Comparison of ENCODE assay signal across 29 cellular contexts in genomic region chr9:137949260-137949659, GRCh38.
"Had no signal": no experiment of that assay in that cellular context is flagged by ENCODE, and none has a peak within 500 bp of the region (broad histone marks: within the 10 kb centered on the region; RNA-seq: fewer than 3 reads in every experiment).

No MANE protein-coding gene starts in this region.

- H3K27ac Mint-ChIP-seq: activated CD8-positive, alpha-beta memory T cell treated with anti-CD3 and anti-CD28 coated beads, Interleukin-2, amount 10 ng/mL, durations not matched to agents 7 days and 5 days; activated naive CD4-positive, alpha-beta T cell treated with anti-CD3 and anti-CD28 coated beads, Interleukin-2, amount 50 U/mL, for 72 hours; activated naive CD8-positive, alpha-beta T cell treated with anti-CD3 and anti-CD28 coated beads, Interleukin-2, amount 50 U/mL, for 24 hours; activated T-cell treated with anti-CD3 and anti-CD28 coated beads, Interleukin-2, amount 50 U/mL, for 24 hours; activated T-helper 1 cell treated with anti-CD3 and anti-CD28 coated beads, Interleukin-12 subunit alpha, Interleukin-12 subunit beta, Interleukin-2, Interleukin-4 antibody, amounts not matched to agents 30 ng/mL and 10 ng/mL and 1 ng/mL, durations not matched to agents 14 hours and 24 hours and 36 hours; T-helper 1 cell treated with Interleukin-12 subunit alpha and Interleukin-12 subunit beta and Interleukin-4 antibody, amounts not matched to agents 30 μg/mL and 1 μg/mL, for 36 hours had no signal

- H3K4me3 ChIP-seq: ascending aorta, body of pancreas, Peyer's patch, SJCRH30 had no signal

- H3K27me3 Mint-ChIP-seq: activated CD8-positive, alpha-beta memory T cell treated with anti-CD3 and anti-CD28 coated beads, Interleukin-2, amount 10 ng/mL, durations not matched to agents 7 days and 5 days; activated T-cell treated with anti-CD3 and anti-CD28 coated beads, Interleukin-2, amount 50 U/mL, for 24 hours had no signal

- H3K4me1 ChIP-seq: ascending aorta, body of pancreas, Peyer's patch, SJCRH30 had no signal

- H3K4me3 Mint-ChIP-seq: activated CD8-positive, alpha-beta memory T cell treated with anti-CD3 and anti-CD28 coated beads, Interleukin-2, amount 10 ng/mL, durations not matched to agents 7 days and 5 days; activated naive CD8-positive, alpha-beta T cell treated with anti-CD3 and anti-CD28 coated beads, Interleukin-2, amount 50 U/mL, for 24 hours; activated T-cell treated with anti-CD3 and anti-CD28 coated beads, Interleukin-2, amount 50 U/mL, for 24 hours; activated T-helper 1 cell treated with anti-CD3 and anti-CD28 coated beads, Interleukin-12 subunit alpha, Interleukin-12 subunit beta, Interleukin-2, Interleukin-4 antibody, amounts not matched to agents 30 ng/mL and 10 ng/mL and 1 ng/mL, durations not matched to agents 14 hours and 24 hours and 36 hours; central memory CD8-positive, alpha-beta T cell; T-helper 1 cell treated with Interleukin-12 subunit alpha and Interleukin-12 subunit beta and Interleukin-4 antibody, amounts not matched to agents 30 μg/mL and 1 μg/mL, for 36 hours had no signal

- H3K9me3 Mint-ChIP-seq: central memory CD8-positive, alpha-beta T cell had no signal

- H3K9me3 ChIP-seq: ascending aorta had no signal

- ATAC-seq: activated CD8-positive, alpha-beta memory T cell treated with anti-CD3 and anti-CD28 coated beads, Interleukin-2, amount 10 ng/mL, durations not matched to agents 7 days and 5 days; activated naive CD4-positive, alpha-beta T cell treated with anti-CD3 and anti-CD28 coated beads, Interleukin-2, amount 50 U/mL, for 72 hours; activated naive CD8-positive, alpha-beta T cell treated with anti-CD3 and anti-CD28 coated beads, Interleukin-2, amount 50 U/mL, for 24 hours; body of pancreas; SK-N-SH treated with all-trans-retinoic acid at 6 μM for 48 hours had no signal

- H3K36me3 ChIP-seq: ascending aorta, Peyer's patch, SJCRH30 had no signal

- H3K27ac ChIP-seq: ascending aorta, body of pancreas, Peyer's patch, RWPE1, SJCRH30 had no signal

- H3K4me1 Mint-ChIP-seq: activated CD8-positive, alpha-beta memory T cell treated with anti-CD3 and anti-CD28 coated beads, Interleukin-2, amount 10 ng/mL, durations not matched to agents 7 days and 5 days; activated naive CD8-positive, alpha-beta T cell treated with anti-CD3 and anti-CD28 coated beads, Interleukin-2, amount 50 U/mL, for 24 hours; central memory CD8-positive, alpha-beta T cell had no signal

- H3K27me3 ChIP-seq: ascending aorta, body of pancreas, Peyer's patch, SJCRH30 had no signal

- DNase-seq: activated CD4-positive, alpha-beta T cell treated with anti-CD3 and anti-CD28 coated beads for 48 hours; activated CD4-positive, alpha-beta T cell treated with anti-CD3 and anti-CD28 coated beads, Interleukin-2, amount 50 U/mL, for 4 hours; activated CD4-positive, CD25-positive, alpha-beta regulatory T cell treated with anti-CD3 and anti-CD28 coated beads, Interleukin-2, amount 50 U/mL, for 72 hours; activated CD8-positive, alpha-beta memory T cell treated with anti-CD3 and anti-CD28 coated beads, Interleukin-2, amount 10 ng/mL, durations not matched to agents 7 days and 5 days; activated effector memory CD4-positive, alpha-beta T cell treated with Interleukin-2 at 50 U/mL for 16 hours; activated naive CD4-positive, alpha-beta T cell treated with Interleukin-2 at 50 U/mL for 16 hours; activated naive CD8-positive, alpha-beta T cell treated with anti-CD3 and anti-CD28 coated beads, Interleukin-2, amount 50 U/mL, for 24 hours; activated T-cell treated with anti-CD3 and anti-CD28 coated beads, Interleukin-2, amount 50 U/mL, for 24 hours; amniotic stem cell; body of pancreas; Kasumi-1; NCI-H1105 treated with DMSO at 0.1 percent for 48 hours; NCI-H1436 treated with DMSO at 0.1 percent for 48 hours; NCI-H187; NCI-H2081 treated with DMSO at 0.1 percent for 48 hours; NCI-H446; NCI-H524; NK-92 treated with Interleukin-12 subunit alpha and Interleukin-12 subunit beta, amount 100 ng/mL, for 24 hours; Peyer's patch; Right ventricle myocardium superior; SJCRH30; SW 1271 had no signal
